14 cellular contexts compared by ENCODE assay signal in genomic region chr2:45980161-45980852, GRCh38.
"Had no signal": no experiment of that assay in that cellular context is flagged by ENCODE, and none has a peak within 500 bp of the region (broad histone marks: within the 10 kb centered on the region; RNA-seq: fewer than 3 reads in every experiment).

No MANE protein-coding gene starts in this region.

- H3K4me3 Mint-ChIP-seq: activated naive CD4-positive, alpha-beta T cell treated with anti-CD3 and anti-CD28 coated beads, Interleukin-2, amount 50 U/mL, for 24 hours; naive thymus-derived CD4-positive, alpha-beta T cell had no signal

- ATAC-seq: body of pancreas; left colon; naive thymus-derived CD4-positive, alpha-beta T cell had no signal

- H3K27me3 ChIP-seq: body of pancreas, esophagus squamous epithelium, uterus had no signal

- H3K27ac ChIP-seq: body of pancreas, esophagus squamous epithelium, uterus had no signal

- H3K4me1 ChIP-seq: body of pancreas, uterus had no signal

- H3K27ac Mint-ChIP-seq: activated naive CD4-positive, alpha-beta T cell treated with anti-CD3 and anti-CD28 coated beads, Interleukin-2, amount 50 U/mL, for 24 hours; naive thymus-derived CD4-positive, alpha-beta T cell had no signal

- H3K36me3 ChIP-seq: uterus had no signal

- H3K4me1 Mint-ChIP-seq: activated naive CD4-positive, alpha-beta T cell treated with anti-CD3 and anti-CD28 coated beads, Interleukin-2, amount 50 U/mL, for 24 hours had no signal

- H3K9me3 ChIP-seq: body of pancreas, esophagus squamous epithelium, uterus had no signal

- H3K9me3 Mint-ChIP-seq: activated naive CD4-positive, alpha-beta T cell treated with anti-CD3 and anti-CD28 coated beads, Interleukin-2, amount 50 U/mL, for 24 hours; naive thymus-derived CD4-positive, alpha-beta T cell had no signal

- DNase-seq: activated CD4-positive, alpha-beta T cell treated with anti-CD3 and anti-CD28 coated beads, Interleukin-2, amount 50 U/mL, for 1 hour; activated T-cell treated with anti-CD3 and anti-CD28 coated beads, Interleukin-2, amount 50 U/mL, for 1 hour; amniotic stem cell; body of pancreas; dermis blood vessel endothelial cell; esophagus squamous epithelium; foreskin fibroblast; head of caudate nucleus; left colon; naive thymus-derived CD4-positive, alpha-beta T cell; posterior cingulate gyrus; small intestine; uterus had no signal

- H3K36me3 Mint-ChIP-seq: activated naive CD4-positive, alpha-beta T cell treated with anti-CD3 and anti-CD28 coated beads, Interleukin-2, amount 50 U/mL, for 24 hours had no signal

- H3K4me3 ChIP-seq: body of pancreas, esophagus squamous epithelium, uterus had no signal

- H3K27me3 Mint-ChIP-seq: activated naive CD4-positive, alpha-beta T cell treated with anti-CD3 and anti-CD28 coated beads, Interleukin-2, amount 50 U/mL, for 24 hours; naive thymus-derived CD4-positive, alpha-beta T cell had no signal

- FAIRE-seq: small intestine had no signal
